17 cellular contexts compared by ENCODE assay signal in the genomic region with DNA sequence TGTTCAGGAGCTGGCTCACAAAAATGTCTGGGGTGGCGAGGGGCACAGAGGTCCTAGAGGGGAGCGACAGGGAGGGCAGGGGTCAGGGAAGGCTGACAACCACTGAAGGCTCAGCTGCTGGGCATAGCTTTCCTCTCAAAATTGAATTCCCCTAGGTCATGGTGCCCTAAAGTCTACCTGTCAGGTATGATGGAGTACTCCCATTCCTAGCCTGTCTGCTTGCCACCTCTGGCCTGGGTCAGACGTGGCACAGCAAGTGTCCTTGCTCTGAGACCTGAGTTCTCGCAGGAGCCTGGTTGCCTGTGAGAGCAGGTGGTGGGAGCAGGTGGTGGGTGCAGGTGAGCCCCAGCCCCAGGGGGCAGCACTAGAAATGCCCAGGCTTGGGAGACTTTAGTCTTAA.
"Had no signal": no experiment of that assay in that cellular context is flagged by ENCODE, and none has a peak within 500 bp of the region (broad histone marks: within the 10 kb centered on the region; RNA-seq: fewer than 3 reads in every experiment).

No MANE protein-coding gene starts in this region.

- H3K27me3 ChIP-seq: dorsolateral prefrontal cortex, esophagus muscularis mucosa, gastroesophageal sphincter, heart left ventricle, left lung had no signal

- DNase-seq: dermis blood vessel endothelial cell; dorsolateral prefrontal cortex; effector CD4-positive, alpha-beta T cell; effector memory CD4-positive, alpha-beta T cell; foreskin keratinocyte; heart left ventricle; hippocampal formation; left cardiac atrium; left lung; left ventricle myocardium superior; lower lobe of right lung; mesenchymal stem cell; mucosa of descending colon had no signal

- H3K27ac ChIP-seq: coronary artery, dorsolateral prefrontal cortex, esophagus muscularis mucosa, foreskin keratinocyte, gastroesophageal sphincter, heart left ventricle, left lung, lower lobe of right lung had no signal

- H3K4me3 Mint-ChIP-seq: mesothelial cell of epicardium had no signal

- H3K4me3 ChIP-seq: coronary artery, dorsolateral prefrontal cortex, esophagus muscularis mucosa, gastroesophageal sphincter, heart left ventricle, left lung, lower lobe of right lung, mucosa of descending colon had no signal

- ATAC-seq: foreskin keratinocyte, gastroesophageal sphincter, heart left ventricle, left cardiac atrium, left lung, left ventricle myocardium superior, lower lobe of right lung, mucosa of descending colon had no signal

- H3K4me1 ChIP-seq: esophagus muscularis mucosa, foreskin keratinocyte, gastroesophageal sphincter, heart left ventricle, left lung, lower lobe of right lung had no signal

- H3K36me3 ChIP-seq: esophagus muscularis mucosa, gastroesophageal sphincter, heart left ventricle, left lung, lower lobe of right lung had no signal

- H3K27ac Mint-ChIP-seq: mesothelial cell of epicardium had no signal
